1 cellular context compared by ENCODE assay signal in the genomic region with DNA sequence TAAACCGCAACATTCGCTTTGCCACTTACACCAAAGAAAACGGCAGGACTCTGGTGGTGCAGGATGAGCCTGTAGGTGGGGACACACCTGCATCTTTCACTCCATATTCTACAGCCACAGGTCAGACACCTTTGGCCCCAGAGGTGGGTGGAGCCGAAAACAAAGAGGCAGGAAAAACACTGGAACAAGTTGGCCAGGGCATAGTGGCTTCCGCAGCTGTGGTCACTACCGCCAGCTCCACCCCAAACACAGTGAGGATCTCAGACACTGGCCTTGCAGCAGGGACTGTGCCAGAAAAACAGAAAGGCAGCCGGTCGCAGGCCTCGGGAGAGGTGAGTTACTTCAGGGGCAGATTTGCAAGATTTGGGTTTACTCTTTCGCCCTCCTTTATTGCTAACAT.
TF ChIP-seq lines count a peak whose summit lies in the region.

No MANE protein-coding gene starts in this region.

TF ChIP-seq in GM23338, 12 proteins besides CTCF, POLR2A, EP300 and RAD21:
- TF ChIP-seq, protein P1, sequence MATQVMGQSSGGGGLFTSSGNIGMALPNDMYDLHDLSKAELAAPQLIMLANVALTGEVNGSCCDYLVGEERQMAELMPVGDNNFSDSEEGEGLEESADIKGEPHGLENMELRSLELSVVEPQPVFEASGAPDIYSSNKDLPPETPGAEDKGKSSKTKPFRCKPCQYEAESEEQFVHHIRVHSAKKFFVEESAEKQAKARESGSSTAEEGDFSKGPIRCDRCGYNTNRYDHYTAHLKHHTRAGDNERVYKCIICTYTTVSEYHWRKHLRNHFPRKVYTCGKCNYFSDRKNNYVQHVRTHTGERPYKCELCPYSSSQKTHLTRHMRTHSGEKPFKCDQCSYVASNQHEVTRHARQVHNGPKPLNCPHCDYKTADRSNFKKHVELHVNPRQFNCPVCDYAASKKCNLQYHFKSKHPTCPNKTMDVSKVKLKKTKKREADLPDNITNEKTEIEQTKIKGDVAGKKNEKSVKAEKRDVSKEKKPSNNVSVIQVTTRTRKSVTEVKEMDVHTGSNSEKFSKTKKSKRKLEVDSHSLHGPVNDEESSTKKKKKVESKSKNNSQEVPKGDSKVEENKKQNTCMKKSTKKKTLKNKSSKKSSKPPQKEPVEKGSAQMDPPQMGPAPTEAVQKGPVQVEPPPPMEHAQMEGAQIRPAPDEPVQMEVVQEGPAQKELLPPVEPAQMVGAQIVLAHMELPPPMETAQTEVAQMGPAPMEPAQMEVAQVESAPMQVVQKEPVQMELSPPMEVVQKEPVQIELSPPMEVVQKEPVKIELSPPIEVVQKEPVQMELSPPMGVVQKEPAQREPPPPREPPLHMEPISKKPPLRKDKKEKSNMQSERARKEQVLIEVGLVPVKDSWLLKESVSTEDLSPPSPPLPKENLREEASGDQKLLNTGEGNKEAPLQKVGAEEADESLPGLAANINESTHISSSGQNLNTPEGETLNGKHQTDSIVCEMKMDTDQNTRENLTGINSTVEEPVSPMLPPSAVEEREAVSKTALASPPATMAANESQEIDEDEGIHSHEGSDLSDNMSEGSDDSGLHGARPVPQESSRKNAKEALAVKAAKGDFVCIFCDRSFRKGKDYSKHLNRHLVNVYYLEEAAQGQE (IDR thresholded peaks at IDR 0.05; ENCODE audit: unreplicated experiment) = no peak
- TF ChIP-seq EZH2phosphoT487 (IDR thresholded peaks at IDR 0.05; ENCODE audit: unreplicated experiment) (no peak), JUNB (IDR thresholded peaks at IDR 0.05; ENCODE audit: unreplicated experiment) (no peak), CREB1 (CRISPR knock-in tag; IDR thresholded peaks at IDR 0.05; ENCODE audit: low read depth) (no peak), POLR2AphosphoS5 (IDR thresholded peaks at IDR 0.05; ENCODE audit: low read depth) (no peak), ZNF331 (CRISPR knock-in tag; IDR thresholded peaks at IDR 0.05; ENCODE audit: low read depth) (no peak), ZNF114 (CRISPR knock-in tag; IDR thresholded peaks at IDR 0.05) (no peak), STAT1 (IDR thresholded peaks at IDR 0.05; ENCODE audit: unreplicated experiment) (no peak), EZH2 (IDR thresholded peaks at IDR 0.05; ENCODE audit: low read depth, unreplicated experiment) (no peak), NANOG (IDR thresholded peaks at IDR 0.05; ENCODE audit: borderline replicate concordance) (no peak)
- TF ChIP-seq, protein P2, sequence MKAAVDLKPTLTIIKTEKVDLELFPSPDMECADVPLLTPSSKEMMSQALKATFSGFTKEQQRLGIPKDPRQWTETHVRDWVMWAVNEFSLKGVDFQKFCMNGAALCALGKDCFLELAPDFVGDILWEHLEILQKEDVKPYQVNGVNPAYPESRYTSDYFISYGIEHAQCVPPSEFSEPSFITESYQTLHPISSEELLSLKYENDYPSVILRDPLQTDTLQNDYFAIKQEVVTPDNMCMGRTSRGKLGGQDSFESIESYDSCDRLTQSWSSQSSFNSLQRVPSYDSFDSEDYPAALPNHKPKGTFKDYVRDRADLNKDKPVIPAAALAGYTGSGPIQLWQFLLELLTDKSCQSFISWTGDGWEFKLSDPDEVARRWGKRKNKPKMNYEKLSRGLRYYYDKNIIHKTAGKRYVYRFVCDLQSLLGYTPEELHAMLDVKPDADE (IDR thresholded peaks at IDR 0.05) = no peak
- TF ChIP-seq, protein P3, sequence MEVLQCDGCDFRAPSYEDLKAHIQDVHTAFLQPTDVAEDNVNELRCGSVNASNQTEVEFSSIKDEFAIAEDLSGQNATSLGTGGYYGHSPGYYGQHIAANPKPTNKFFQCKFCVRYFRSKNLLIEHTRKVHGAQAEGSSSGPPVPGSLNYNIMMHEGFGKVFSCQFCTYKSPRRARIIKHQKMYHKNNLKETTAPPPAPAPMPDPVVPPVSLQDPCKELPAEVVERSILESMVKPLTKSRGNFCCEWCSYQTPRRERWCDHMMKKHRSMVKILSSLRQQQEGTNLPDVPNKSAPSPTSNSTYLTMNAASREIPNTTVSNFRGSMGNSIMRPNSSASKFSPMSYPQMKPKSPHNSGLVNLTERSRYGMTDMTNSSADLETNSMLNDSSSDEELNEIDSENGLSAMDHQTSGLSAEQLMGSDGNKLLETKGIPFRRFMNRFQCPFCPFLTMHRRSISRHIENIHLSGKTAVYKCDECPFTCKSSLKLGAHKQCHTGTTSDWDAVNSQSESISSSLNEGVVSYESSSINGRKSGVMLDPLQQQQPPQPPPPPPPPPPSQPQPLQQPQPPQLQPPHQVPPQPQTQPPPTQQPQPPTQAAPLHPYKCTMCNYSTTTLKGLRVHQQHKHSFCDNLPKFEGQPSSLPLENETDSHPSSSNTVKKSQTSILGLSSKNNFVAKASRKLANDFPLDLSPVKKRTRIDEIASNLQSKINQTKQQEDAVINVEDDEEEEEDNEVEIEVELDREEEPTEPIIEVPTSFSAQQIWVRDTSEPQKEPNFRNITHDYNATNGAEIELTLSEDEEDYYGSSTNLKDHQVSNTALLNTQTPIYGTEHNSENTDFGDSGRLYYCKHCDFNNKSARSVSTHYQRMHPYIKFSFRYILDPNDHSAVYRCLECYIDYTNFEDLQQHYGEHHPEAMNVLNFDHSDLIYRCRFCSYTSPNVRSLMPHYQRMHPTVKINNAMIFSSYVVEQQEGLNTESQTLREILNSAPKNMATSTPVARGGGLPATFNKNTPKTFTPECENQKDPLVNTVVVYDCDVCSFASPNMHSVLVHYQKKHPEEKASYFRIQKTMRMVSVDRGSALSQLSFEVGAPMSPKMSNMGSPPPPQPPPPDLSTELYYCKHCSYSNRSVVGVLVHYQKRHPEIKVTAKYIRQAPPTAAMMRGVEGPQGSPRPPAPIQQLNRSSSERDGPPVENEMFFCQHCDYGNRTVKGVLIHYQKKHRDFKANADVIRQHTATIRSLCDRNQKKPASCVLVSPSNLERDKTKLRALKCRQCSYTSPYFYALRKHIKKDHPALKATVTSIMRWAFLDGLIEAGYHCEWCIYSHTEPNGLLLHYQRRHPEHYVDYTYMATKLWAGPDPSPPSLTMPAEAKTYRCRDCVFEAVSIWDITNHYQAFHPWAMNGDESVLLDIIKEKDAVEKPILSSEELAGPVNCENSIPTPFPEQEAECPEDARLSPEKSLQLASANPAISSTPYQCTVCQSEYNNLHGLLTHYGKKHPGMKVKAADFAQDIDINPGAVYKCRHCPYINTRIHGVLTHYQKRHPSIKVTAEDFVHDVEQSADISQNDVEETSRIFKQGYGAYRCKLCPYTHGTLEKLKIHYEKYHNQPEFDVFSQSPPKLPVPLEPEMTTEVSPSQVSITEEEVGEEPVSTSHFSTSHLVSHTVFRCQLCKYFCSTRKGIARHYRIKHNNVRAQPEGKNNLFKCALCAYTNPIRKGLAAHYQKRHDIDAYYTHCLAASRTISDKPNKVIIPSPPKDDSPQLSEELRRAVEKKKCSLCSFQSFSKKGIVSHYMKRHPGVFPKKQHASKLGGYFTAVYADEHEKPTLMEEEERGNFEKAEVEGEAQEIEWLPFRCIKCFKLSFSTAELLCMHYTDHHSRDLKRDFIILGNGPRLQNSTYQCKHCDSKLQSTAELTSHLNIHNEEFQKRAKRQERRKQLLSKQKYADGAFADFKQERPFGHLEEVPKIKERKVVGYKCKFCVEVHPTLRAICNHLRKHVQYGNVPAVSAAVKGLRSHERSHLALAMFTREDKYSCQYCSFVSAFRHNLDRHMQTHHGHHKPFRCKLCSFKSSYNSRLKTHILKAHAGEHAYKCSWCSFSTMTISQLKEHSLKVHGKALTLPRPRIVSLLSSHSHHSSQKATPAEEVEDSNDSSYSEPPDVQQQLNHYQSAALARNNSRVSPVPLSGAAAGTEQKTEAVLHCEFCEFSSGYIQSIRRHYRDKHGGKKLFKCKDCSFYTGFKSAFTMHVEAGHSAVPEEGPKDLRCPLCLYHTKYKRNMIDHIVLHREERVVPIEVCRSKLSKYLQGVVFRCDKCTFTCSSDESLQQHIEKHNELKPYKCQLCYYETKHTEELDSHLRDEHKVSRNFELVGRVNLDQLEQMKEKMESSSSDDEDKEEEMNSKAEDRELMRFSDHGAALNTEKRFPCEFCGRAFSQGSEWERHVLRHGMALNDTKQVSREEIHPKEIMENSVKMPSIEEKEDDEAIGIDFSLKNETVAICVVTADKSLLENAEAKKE (CRISPR knock-in tag; IDR thresholded peaks at IDR 0.05) = no peak
